ENCODE assay signal across 12 cellular contexts in genomic region chr5:151675225-151675955, GRCh38. TPM values are rescaled to one million over a fixed set of nuclear protein-coding genes. Genes with fewer than 3 reads are reported as not detected.
DNase-seq lines count a peak whose midpoint lies in the region; ATAC-seq, FAIRE-seq and TF ChIP-seq lines count a peak whose summit lies in the region.
"Had no signal": no experiment of that assay in that cellular context is flagged by ENCODE, and none has a peak within 500 bp of the region (broad histone marks: within the 10 kb centered on the region; RNA-seq: fewer than 3 reads in every experiment).

No MANE protein-coding gene starts in this region.

- H2BK5ac ChIP-seq in H1 (ENCODE audit: low read depth, low read length), result peak overlapping the region; percentile 41; the same call in 1 of the 2 replicates

- WGBS in H1 (ENCODE audit: extremely low coverage in 1 of 2, insufficient coverage in 1 of 2, insufficient read length in 1 of 2, insufficient replicate concordance in 2 of 2, low coverage in 1 of 2, low lambda C conversion rate in 2 of 2, missing lambda C conversion rate in 1 of 2), 2 experiments, result 93% methylated on average over 1 of the region's 1 CpG; no CpG with 5 or more reads in 1 of the 2 experiments
- 43 to 54% (median 53%) methylated on average over 1 of the region's 1 CpG for WGBS in ovary, 3 donors

- H3K56ac ChIP-seq in H1 (replicated peaks; ENCODE audit: insufficient read length, low read depth, low read length), result no peak overlapping the region

- H3K79me1 ChIP-seq in H1 (ENCODE audit: low read depth, low read length), result no peaks in the 10 kb centered on the region; the same call in 1 of the 2 replicates

- no peak overlapping the region for H2BK20ac ChIP-seq in H1 (ENCODE audit: low read length)

- H2BK15ac ChIP-seq in H1 (ENCODE audit: low read length), result no peak overlapping the region

- no peak overlapping the region for H3K23ac ChIP-seq in H1 (ENCODE audit: insufficient read length)

- 0 out of 4 replicates have a peak overlapping the region, but pooled peaks of 1 of the 2 experiments have one; percentile 18 for H3K4me2 ChIP-seq in H1 (ENCODE audit: insufficient read depth in 1 of 2, low read depth in 2 of 2, low read length in 2 of 2)

- H3K4ac ChIP-seq in H1 (replicated peaks; ENCODE audit: insufficient read length, low read depth, low read length), result no peak overlapping the region

- H3K36me3 ChIP-seq in H1 (ENCODE audit: control insufficient read depth in 2 of 4, insufficient read depth in 4 of 4, low read length in 3 of 4) (peaks cover 12 to 43% (median 30%) of the 10 kb centered on the region in 4 experiments), ovary (no peaks in the 10 kb centered on the region)

- no peak overlapping the region for H3K18ac ChIP-seq in H1 (ENCODE audit: extremely low read depth, low read length)

- H3K9ac ChIP-seq in H1 (replicated peaks in 1 of 4; ENCODE audit: extremely low read depth in 1 of 4, low read depth in 3 of 4, low read length in 3 of 4), result no peak overlapping the region

- TF ChIP-seq EP300 in H1 (IDR thresholded peaks at IDR 0.05; ENCODE audit: borderline replicate concordance in 1 of 2, low read depth in 2 of 2, low read length in 2 of 2) (no peak), ovary (IDR thresholded peaks at IDR 0.05) (no peak)

- CTCF ChIA-PET in H1 (lab: Charles Lee; ENCODE audit: partially characterized antibody), result interaction anchor here (0.7 to 43.0 kb wide), 12 partner anchors 8 to 1044 kb away, joined by 3 to 991 read pairs (median 4); partner anchors contain the start of genes ATOX1 and SPARC
- CTCF ChIA-PET in GM10248 (lab: Yijun Ruan, JAX), result interaction anchor here (0.9 to 8.0 kb wide), 11 partner anchors 8 to 80 kb away, joined by 3 to 72 read pairs (median 4); partner anchors contain the start of gene SPARC

- no peak for FAIRE-seq in H1 (lab: Jason Lieb, UNC)

- no peak for TF ChIP-seq CTCF in H1 (IDR thresholded peaks at IDR 0.05; ENCODE audit: control extremely low read depth in 1 of 3, insufficient read depth in 1 of 3, low read depth in 1 of 3, low read length in 3 of 3)
- no peak for TF ChIP-seq CTCF in ovary (IDR thresholded peaks at IDR 0.05)
- no peak for TF ChIP-seq CTCF in GM10248 (IDR thresholded peaks at IDR 0.05; ENCODE audit: control extremely low read depth, extremely low read depth, low read depth, missing control alignments)

- H3K14ac ChIP-seq in H1 (ENCODE audit: insufficient read length), result no peak overlapping the region

- H3K23me2 ChIP-seq in H1 (ENCODE audit: low read depth, low read length), result no peaks in the 10 kb centered on the region

- H2BK12ac ChIP-seq in H1 (ENCODE audit: low read depth, low read length), result no peak overlapping the region

- H2BK120ac ChIP-seq in H1 (replicated peaks; ENCODE audit: low read depth, low read length), result no peak overlapping the region

- no peaks in the 10 kb centered on the region for H4K20me1 ChIP-seq in H1 (replicated peaks in 1 of 2; ENCODE audit: control insufficient read depth in 1 of 2, insufficient read depth in 2 of 2, low read length in 2 of 2)

- TF ChIP-seq POLR2A in H1 (IDR thresholded peaks at IDR 0.05; ENCODE audit: control extremely low read depth in 1 of 2, low read depth in 2 of 2, low read length in 2 of 2) (no peak), ovary (IDR thresholded peaks at IDR 0.05) (no peak)

- H3K9me3 ChIP-seq in H1 (ENCODE audit: insufficient read depth in 2 of 2, low read depth in 1 of 2, low read length in 1 of 2) (no peaks in the 10 kb centered on the region), ovary (no peaks in the 10 kb centered on the region)

- peak overlapping the region; percentile 45 for H4K91ac ChIP-seq in H1 (replicated peaks; ENCODE audit: insufficient read length, low read length)

- no peak overlapping the region for H4K5ac ChIP-seq in H1 (ENCODE audit: insufficient read length, low read depth, low read length)

- H3K4me3 ChIP-seq in H1 (ENCODE audit: extremely low read depth in 1 of 4, insufficient read depth in 2 of 4, low read depth in 3 of 4, low read length in 4 of 4) (no peak overlapping the region), ovary (no peak overlapping the region)

- no peak overlapping the region for H2AFZ ChIP-seq in H1 (ENCODE audit: low read length)

- no peak for TF ChIP-seq RAD21 in H1 (IDR thresholded peaks at IDR 0.05 in 1 of 2, conservative IDR thresholded peaks at IDR 0.05 in 1 of 2; ENCODE audit: low read depth in 2 of 2, low read length in 2 of 2)

- H3K27me3 ChIP-seq in H1 (replicated peaks in 1 of 4; ENCODE audit: control insufficient read depth in 3 of 4, extremely low read depth in 1 of 4, insufficient read depth in 3 of 4, low read length in 3 of 4) (no peaks in the 10 kb centered on the region), ovary (no peaks in the 10 kb centered on the region)

- peak; percentile 84 for DNase-seq in EL
- DNase-seq in H1 (ENCODE audit: low read depth in 1 of 2, low spot score in 2 of 2), result no peak
- DNase-seq in ovary, result no peak
- DNase-seq in NOMO-1 (lab: John Stamatoyannopoulos, UW; ENCODE audit: unreplicated experiment in 2 of 2), result no peak
- no peak for DNase-seq in GM10248 (ENCODE audit: extremely low spot score)
- no peak for DNase-seq in activated CD4-positive, CD25-positive, alpha-beta regulatory T cell (lab: John Stamatoyannopoulos, UW)
- DNase-seq in HK-2 (ENCODE audit: unreplicated experiment), result no peak
- DNase-seq: activated CD4-positive, alpha-beta T cell treated with anti-CD3 and anti-CD28 coated beads, Interleukin-2, amount 50 U/mL, for 4 hours; DMS153; GOT3; NCI-H2081 had no signal

- ATAC-seq in HG03432 (IDR thresholded peaks at IDR 0.05; ENCODE audit: unreplicated experiment), result peak; percentile 67

- H3K27ac ChIP-seq in H1 (ENCODE audit: low read depth, low read length) (no peak overlapping the region), ovary (peak overlapping the region; percentile 9 to 67)

- intact Hi-C loops in ovary (cut with DNase I), result no loop called here

- peaks cover 0 to 11% of the 10 kb centered on the region in 2 experiments; a peak in 1 of 4 replicates for H3K79me2 ChIP-seq in H1 (ENCODE audit: control insufficient read depth in 1 of 2, insufficient read depth in 2 of 2, low read length in 2 of 2)

- H2AK5ac ChIP-seq in H1 (ENCODE audit: low read depth, low read length), result 0 out of 2 replicates have a peak overlapping the region, but pooled peaks have one; percentile 26

- no peak overlapping the region for H4K8ac ChIP-seq in H1 (ENCODE audit: extremely low read depth, insufficient read depth, low read length)

- peaks cover 3 to 18% (median 10%) of the 10 kb centered on the region in 4 experiments; a peak in 5 of 7 replicates for H3K4me1 ChIP-seq in H1 (replicated peaks in 1 of 4; ENCODE audit: control insufficient read depth in 3 of 4, insufficient read depth in 4 of 4, low read length in 3 of 4)
- H3K4me1 ChIP-seq in ovary (ENCODE audit: insufficient read depth), result peaks cover 60% of the 10 kb centered on the region

- POLR2A ChIA-PET in H1 (lab: Charles Lee; ENCODE audit: partially characterized antibody) (interaction anchor here (1.1 to 2.2 kb wide), 4 partner anchors 9 to 65 kb away, joined by 3 to 11 read pairs (median 6); partner anchors contain the start of gene SPARC), GM10248 (lab: Yijun Ruan, JAX) (no interaction called here)

TF ChIP-seq in H1, 55 proteins besides CTCF, POLR2A, EP300 and RAD21 (continues in another document):
- no peak for TF ChIP-seq RNF2 (IDR thresholded peaks at IDR 0.05; ENCODE audit: borderline replicate concordance, low read depth, low read length, missing control alignments, poor library complexity, severe bottlenecking)
- TF ChIP-seq GTF2F1 (IDR thresholded peaks at IDR 0.05; ENCODE audit: borderline replicate concordance, low read depth, low read length), result no peak
- no peak for TF ChIP-seq PHF8 (conservative IDR thresholded peaks at IDR 0.05; ENCODE audit: low read depth, low read length)
- no peak for TF ChIP-seq SIX5 (IDR thresholded peaks at IDR 0.05; ENCODE audit: low read depth, low read length)
- TF ChIP-seq JUN (IDR thresholded peaks at IDR 0.05; ENCODE audit: low read depth, low read length), result no peak
- TF ChIP-seq POLR2AphosphoS5 (IDR thresholded peaks at IDR 0.05; ENCODE audit: low read depth, low read length), result no peak
- TF ChIP-seq CHD2 (IDR thresholded peaks at IDR 0.05; ENCODE audit: low read length), result no peak

RNA-seq across cellular contexts. Expression of gene SPARC, which starts 11.3 kb away (rescaled TPM):
- total RNA-seq in H1 (2021; fragmentation: NEBNext Ultra II Directional; extraction: Animal tissue kit (Norgen Biotek cat#: 25700)), result 438 and 452 TPM in 2 replicates
- polyA plus RNA-seq in H1 (2011; rRNA removed), result 375 and 434 TPM in 2 replicates
- polyA plus RNA-seq in H1 (2011; cell fraction: cytosol; rRNA removed), result 385 TPM
- polyA plus RNA-seq in H1 (2011; cell fraction: nucleus; rRNA removed), result 501 TPM
- 385 to 537 TPM (median 495 TPM) in 4 replicates for polyA plus RNA-seq in H1 (2012, experiment 1 of 2)
- 164 TPM for polyA plus RNA-seq in H1 (2012, experiment 2 of 2)
- polyA plus RNA-seq in H1 (2013, experiment 1 of 2), result 450 TPM
- 478 TPM for polyA plus RNA-seq in H1 (2013, experiment 2 of 2)
- 271 and 297 TPM in 2 replicates for polyA minus RNA-seq in H1 (2011; rRNA and poly(A)+ RNA removed)
- 203 TPM for polyA minus RNA-seq in H1 (2011; cell fraction: cytosol; rRNA and poly(A)+ RNA removed)
- 95.3 TPM for polyA minus RNA-seq in H1 (2011; cell fraction: nucleus; rRNA and poly(A)+ RNA removed)
- total RNA-seq in ovary, result 1,000 to 10,000 TPM in 1 of 7 donors, 100 to 1,000 TPM in 6; 220 to 1,059 (median 717) TPM
- 1,000 to 10,000 TPM in 1 of 2 donors, 100 to 1,000 TPM in 1; 924 to 2,564 TPM for polyA plus RNA-seq in ovary
